8 cellular contexts compared by ENCODE assay signal in genomic region chr4:55866290-55866907, GRCh38. TPM values are rescaled to one million over a fixed set of nuclear protein-coding genes. Genes with fewer than 3 reads are reported as not detected.
DNase-seq lines count a peak whose midpoint lies in the region; ATAC-seq, FAIRE-seq and TF ChIP-seq lines count a peak whose summit lies in the region.

No MANE protein-coding gene starts in this region.

- 80 to 94% methylated on average over 1 to 2 of the region's 2 CpGs for WGBS in endodermal cell (ENCODE audit: insufficient coverage in 1 of 2, insufficient read length in 1 of 2), 2 experiments

- no peaks in the 10 kb centered on the region for H3K27me3 Mint-ChIP-seq in activated T-cell treated with anti-CD3 and anti-CD28 coated beads, Interleukin-2, amount 50 U/mL, for 24 hours
- no peaks in the 10 kb centered on the region for H3K27me3 Mint-ChIP-seq in endodermal cell (ENCODE audit: insufficient read depth)

- no peak overlapping the region for H3K9ac ChIP-seq in endodermal cell (ENCODE audit: extremely low read depth, low read length, poor library complexity, severe bottlenecking)

- DNase-seq in activated T-cell treated with anti-CD3 and anti-CD28 coated beads, Interleukin-2, amount 50 U/mL, for 24 hours, result no peak
- no peak for DNase-seq in activated T-cell treated with anti-CD3 and anti-CD28 coated beads, Interleukin-2, amount 50 U/mL, for 48 hours
- peak; percentile 78 for DNase-seq in RCC 7860 (ENCODE audit: low spot score)
- DNase-seq in endodermal cell, result no peak
- peak; percentile 94 for DNase-seq in non-pigmented ciliary epithelial cell (ENCODE audit: low read depth)
- DNase-seq in SK-N-DZ (ENCODE audit: low spot score), result no peak
- no peak for DNase-seq in activated effector memory CD4-positive, alpha-beta T cell treated with anti-CD3 and anti-CD28 coated beads, Interleukin-2, amount 50 U/mL, for 16 hours

- no peaks in the 10 kb centered on the region for H3K27me3 ChIP-seq in endodermal cell (ENCODE audit: control insufficient read depth, insufficient read depth, low read length, poor library complexity, severe bottlenecking)

- H3K4me1 Mint-ChIP-seq in activated T-cell treated with anti-CD3 and anti-CD28 coated beads, Interleukin-2, amount 50 U/mL, for 24 hours (ENCODE audit: low read depth), result peaks cover 23% of the 10 kb centered on the region
- H3K4me1 Mint-ChIP-seq in endodermal cell, result no peaks in the 10 kb centered on the region

- H3K4me1 ChIP-seq in endodermal cell (ENCODE audit: control insufficient read depth, insufficient read depth, low read length), result no peaks in the 10 kb centered on the region

- H3K4me3 ChIP-seq in endodermal cell (ENCODE audit: low read length), result no peak overlapping the region

- H3K4me3 Mint-ChIP-seq in activated T-cell treated with anti-CD3 and anti-CD28 coated beads, Interleukin-2, amount 50 U/mL, for 24 hours, result no peak overlapping the region
- H3K4me3 Mint-ChIP-seq in endodermal cell, result no peak overlapping the region

- H3K27ac ChIP-seq in endodermal cell (ENCODE audit: low read depth, low read length), result no peak overlapping the region

- no peaks in the 10 kb centered on the region for H3K9me3 Mint-ChIP-seq in activated T-cell treated with anti-CD3 and anti-CD28 coated beads, Interleukin-2, amount 50 U/mL, for 24 hours
- no peaks in the 10 kb centered on the region for H3K9me3 Mint-ChIP-seq in endodermal cell

- peaks cover 69% of the 10 kb centered on the region for H3K36me3 Mint-ChIP-seq in activated T-cell treated with anti-CD3 and anti-CD28 coated beads, Interleukin-2, amount 50 U/mL, for 24 hours (ENCODE audit: low read depth)
- peaks cover 31% of the 10 kb centered on the region for H3K36me3 Mint-ChIP-seq in endodermal cell (ENCODE audit: low read depth)

- H3K36me3 ChIP-seq in endodermal cell (ENCODE audit: control insufficient read depth, insufficient read depth, low read length), result peaks cover 57% of the 10 kb centered on the region

- TF ChIP-seq CTCF in endodermal cell (conservative IDR thresholded peaks at IDR 0.05), result no peak

- no peaks in the 10 kb centered on the region for H3K9me3 ChIP-seq in endodermal cell (ENCODE audit: control insufficient read depth, low read length)

- peak; percentile 63 for ATAC-seq in HG02943 (IDR thresholded peaks at IDR 0.05; ENCODE audit: low read depth, unreplicated experiment)

- peak overlapping the region; percentile 84 for H3K27ac Mint-ChIP-seq in activated T-cell treated with anti-CD3 and anti-CD28 coated beads, Interleukin-2, amount 50 U/mL, for 24 hours
- H3K27ac Mint-ChIP-seq in endodermal cell, result peak overlapping the region; percentile 14

- FAIRE-seq in RCC 7860 (lab: Jason Lieb, UNC), result peak; percentile 98

RNA-seq across cellular contexts. Expression of gene EXOC1, which starts 13.0 kb away (rescaled TPM):
- total RNA-seq in endodermal cell, result 10 to 100 TPM; 26.5 to 26.9 TPM
- polyA plus RNA-seq in endodermal cell (2013, experiment 1 of 2), result 31.5 TPM
- 28.5 TPM for polyA plus RNA-seq in endodermal cell (2013, experiment 2 of 2)
- polyA plus RNA-seq in SK-N-DZ (2014; cell fraction: cytosol; rRNA removed), result 25.2 and 26.4 TPM in 2 replicates
- polyA plus RNA-seq in SK-N-DZ (2014; cell fraction: nucleus; rRNA removed), result 28.2 and 30.7 TPM in 2 replicates

RNA-seq across cellular contexts. Expression of gene EXOC1L, which starts 46.8 kb away (rescaled TPM):
- not detected for total RNA-seq in endodermal cell
- not detected for polyA plus RNA-seq in endodermal cell (2013, experiment 1 of 2)
- polyA plus RNA-seq in endodermal cell (2013, experiment 2 of 2), result not detected
- not detected in 2 replicates for polyA plus RNA-seq in SK-N-DZ (2014; cell fraction: cytosol; rRNA removed)
- not detected in 2 replicates for polyA plus RNA-seq in SK-N-DZ (2014; cell fraction: nucleus; rRNA removed)

Comparison
In these comparisons a context has a peak if more than half of its experiments do, and no peak if none do; other contexts are left out.
1. DNase-seq: peak in RCC 7860 (single experiment) and non-pigmented ciliary epithelial cell (single experiment); none in activated T-cell treated with anti-CD3 and anti-CD28 coated beads, Interleukin-2, amount 50 U/mL, for 24 hours (single experiment), activated T-cell treated with anti-CD3 and anti-CD28 coated beads, Interleukin-2, amount 50 U/mL, for 48 hours (0 of 2), endodermal cell (single experiment), SK-N-DZ (single experiment) and activated effector memory CD4-positive, alpha-beta T cell treated with anti-CD3 and anti-CD28 coated beads, Interleukin-2, amount 50 U/mL, for 16 hours (single experiment).